In the genomic region with DNA sequence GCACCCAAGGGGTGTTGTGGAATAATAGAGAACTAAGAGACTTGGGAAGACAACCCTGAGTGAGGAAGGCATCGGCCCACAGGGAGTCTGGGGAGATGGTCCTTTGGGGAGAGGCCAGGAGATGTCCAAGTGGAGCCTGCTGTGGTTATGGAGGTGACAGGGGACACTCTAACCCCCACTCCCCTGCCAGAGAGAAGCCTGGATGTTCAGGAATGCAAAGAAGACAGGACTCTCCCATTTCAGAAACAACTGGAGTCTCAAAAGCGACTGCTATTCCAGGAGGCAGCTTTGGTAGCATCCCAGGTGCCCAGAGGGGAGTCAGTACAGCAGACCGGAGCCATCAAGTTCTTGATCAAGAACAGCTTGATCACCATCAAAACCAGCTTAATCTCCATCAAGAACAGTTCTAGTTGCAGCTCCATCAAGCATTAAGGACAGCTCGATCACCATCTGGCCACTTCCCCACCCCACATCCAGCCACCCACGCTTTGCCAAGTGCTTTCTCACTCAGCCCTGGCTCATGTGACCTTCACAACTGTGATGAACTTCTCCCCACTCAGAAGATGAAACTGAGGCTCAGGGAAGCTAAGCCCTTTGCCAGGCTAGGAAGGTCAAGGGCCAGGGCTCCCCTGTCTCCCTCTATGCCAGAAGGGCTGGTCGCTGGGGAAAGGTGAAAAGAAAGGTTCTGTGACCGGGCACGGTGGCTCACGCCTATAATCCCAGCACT, we compare ENCODE assay signal across 1 cellular context.
TF ChIP-seq lines count a peak whose summit lies in the region.

No MANE protein-coding gene starts in this region.

TF ChIP-seq in WTC11, 78 proteins besides CTCF, POLR2A, EP300 and RAD21 (continued from another document):
- TF ChIP-seq, protein P1, sequence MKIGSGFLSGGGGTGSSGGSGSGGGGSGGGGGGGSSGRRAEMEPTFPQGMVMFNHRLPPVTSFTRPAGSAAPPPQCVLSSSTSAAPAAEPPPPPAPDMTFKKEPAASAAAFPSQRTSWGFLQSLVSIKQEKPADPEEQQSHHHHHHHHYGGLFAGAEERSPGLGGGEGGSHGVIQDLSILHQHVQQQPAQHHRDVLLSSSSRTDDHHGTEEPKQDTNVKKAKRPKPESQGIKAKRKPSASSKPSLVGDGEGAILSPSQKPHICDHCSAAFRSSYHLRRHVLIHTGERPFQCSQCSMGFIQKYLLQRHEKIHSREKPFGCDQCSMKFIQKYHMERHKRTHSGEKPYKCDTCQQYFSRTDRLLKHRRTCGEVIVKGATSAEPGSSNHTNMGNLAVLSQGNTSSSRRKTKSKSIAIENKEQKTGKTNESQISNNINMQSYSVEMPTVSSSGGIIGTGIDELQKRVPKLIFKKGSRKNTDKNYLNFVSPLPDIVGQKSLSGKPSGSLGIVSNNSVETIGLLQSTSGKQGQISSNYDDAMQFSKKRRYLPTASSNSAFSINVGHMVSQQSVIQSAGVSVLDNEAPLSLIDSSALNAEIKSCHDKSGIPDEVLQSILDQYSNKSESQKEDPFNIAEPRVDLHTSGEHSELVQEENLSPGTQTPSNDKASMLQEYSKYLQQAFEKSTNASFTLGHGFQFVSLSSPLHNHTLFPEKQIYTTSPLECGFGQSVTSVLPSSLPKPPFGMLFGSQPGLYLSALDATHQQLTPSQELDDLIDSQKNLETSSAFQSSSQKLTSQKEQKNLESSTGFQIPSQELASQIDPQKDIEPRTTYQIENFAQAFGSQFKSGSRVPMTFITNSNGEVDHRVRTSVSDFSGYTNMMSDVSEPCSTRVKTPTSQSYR (CRISPR knock-in tag; IDR thresholded peaks at IDR 0.05) = no peak
- TF ChIP-seq SP1 (CRISPR knock-in tag; conservative IDR thresholded peaks at IDR 0.05) (no peak), KAT7 (CRISPR knock-in tag; IDR thresholded peaks at IDR 0.05; ENCODE audit: borderline replicate concordance) (no peak), TP53 (CRISPR knock-in tag; IDR thresholded peaks at IDR 0.05) (no peak), EMX1 (CRISPR knock-in tag; IDR thresholded peaks at IDR 0.05) (no peak), NFE2L1 (CRISPR knock-in tag; IDR thresholded peaks at IDR 0.05) (no peak), ATF1 (CRISPR knock-in tag; IDR thresholded peaks at IDR 0.05) (no peak)
- TF ChIP-seq, protein P2, sequence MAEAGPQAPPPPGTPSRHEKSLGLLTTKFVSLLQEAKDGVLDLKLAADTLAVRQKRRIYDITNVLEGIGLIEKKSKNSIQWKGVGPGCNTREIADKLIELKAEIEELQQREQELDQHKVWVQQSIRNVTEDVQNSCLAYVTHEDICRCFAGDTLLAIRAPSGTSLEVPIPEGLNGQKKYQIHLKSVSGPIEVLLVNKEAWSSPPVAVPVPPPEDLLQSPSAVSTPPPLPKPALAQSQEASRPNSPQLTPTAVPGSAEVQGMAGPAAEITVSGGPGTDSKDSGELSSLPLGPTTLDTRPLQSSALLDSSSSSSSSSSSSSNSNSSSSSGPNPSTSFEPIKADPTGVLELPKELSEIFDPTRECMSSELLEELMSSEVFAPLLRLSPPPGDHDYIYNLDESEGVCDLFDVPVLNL (CRISPR knock-in tag; IDR thresholded peaks at IDR 0.05; ENCODE audit: borderline replicate concordance, low read depth) = no peak
- TF ChIP-seq, protein P3, sequence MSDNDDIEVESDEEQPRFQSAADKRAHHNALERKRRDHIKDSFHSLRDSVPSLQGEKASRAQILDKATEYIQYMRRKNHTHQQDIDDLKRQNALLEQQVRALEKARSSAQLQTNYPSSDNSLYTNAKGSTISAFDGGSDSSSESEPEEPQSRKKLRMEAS (CRISPR knock-in tag; IDR thresholded peaks at IDR 0.05) = no peak
